ENCODE assay signal across 14 cellular contexts in genomic region chr12:56361487-56362129, GRCh38. TPM values are rescaled to one million over a fixed set of nuclear protein-coding genes. Genes with fewer than 3 reads are reported as not detected.
DNase-seq lines count a peak whose midpoint lies in the region; ATAC-seq, FAIRE-seq and TF ChIP-seq lines count a peak whose summit lies in the region.
"Had no signal": no experiment of that assay in that cellular context is flagged by ENCODE, and none has a peak within 500 bp of the region (broad histone marks: within the 10 kb centered on the region; RNA-seq: fewer than 3 reads in every experiment).

No MANE protein-coding gene starts in this region.

- H3K4me3 ChIP-seq in IMR-90 (ENCODE audit: insufficient read depth, low read depth, low read length), result no peak overlapping the region
- peak overlapping the region; percentile 65; the same call in 1 of the 2 replicates for H3K4me3 ChIP-seq in GM12878
- no peak overlapping the region for H3K4me3 ChIP-seq in neural progenitor cell
- no peak overlapping the region for H3K4me3 ChIP-seq in aorta (ENCODE audit: low read length in 2 of 2)
- no peak overlapping the region for H3K4me3 ChIP-seq in BE2C (ENCODE audit: low read depth, low read length)

- peak overlapping the region in 1 of 2 experiments; percentile 39; a peak in 2 of 4 replicates for H4K8ac ChIP-seq in IMR-90 (ENCODE audit: low read depth in 2 of 2, low read length in 2 of 2)

- peak overlapping the region; percentile 28; the same call in 1 of the 2 replicates for H4K5ac ChIP-seq in IMR-90 (ENCODE audit: low read depth, low read length)

- H3K27ac ChIP-seq in IMR-90 (ENCODE audit: insufficient read depth, low read length), result no peak overlapping the region
- H3K27ac ChIP-seq in GM12878 (ENCODE audit: control insufficient read depth, insufficient read depth), result no peak overlapping the region
- H3K27ac ChIP-seq in neural progenitor cell, result no peak overlapping the region
- H3K27ac ChIP-seq in aorta (ENCODE audit: low read depth in 1 of 2, low read length in 2 of 2), result no peak overlapping the region

- no peak overlapping the region for H2BK20ac ChIP-seq in IMR-90 (ENCODE audit: low read depth, low read length)

- no peaks in the 10 kb centered on the region for H3K9me3 ChIP-seq in IMR-90 (ENCODE audit: control insufficient read depth, insufficient read depth, low read length)
- no peaks in the 10 kb centered on the region for H3K9me3 ChIP-seq in GM12878 (replicated peaks; ENCODE audit: control insufficient read depth, insufficient read depth, low read length)
- H3K9me3 ChIP-seq in neural progenitor cell (ENCODE audit: low read depth), result no peaks in the 10 kb centered on the region
- no peaks in the 10 kb centered on the region for H3K9me3 ChIP-seq in aorta (ENCODE audit: control insufficient read depth, low read length)
- H3K9me3 ChIP-seq in BE2C, result no peaks in the 10 kb centered on the region

- RAD21 ChIA-PET in GM12878 (lab: Charles Lee; ENCODE audit: unreplicated experiment), result interaction anchor here (1.0 to 5.3 kb wide), 10 partner anchors 15 to 275 kb away, joined by 3 to 60 read pairs (median 22); partner anchors contain the start of genes CNPY2, IL23A and PAN2

- H3K79me1 ChIP-seq in IMR-90 (ENCODE audit: low read depth in 1 of 2, low read length in 2 of 2), result peaks cover 3 to 27% of the 10 kb centered on the region in 2 experiments; a peak in 3 of 4 replicates

- H4K91ac ChIP-seq in IMR-90 (ENCODE audit: insufficient read depth, low read depth, low read length), result no peak overlapping the region

- no peak for FAIRE-seq in GM12878 (lab: Jason Lieb, UNC)
- FAIRE-seq: kidney had no signal

- 38% methylated on average over 4 of the region's 8 CpGs; no CpG with 5 or more reads in 1 of the 2 experiments for WGBS in IMR-90 (ENCODE audit: extremely low coverage in 2 of 2, insufficient read length in 1 of 2), 2 experiments
- WGBS in GM12878 (ENCODE audit: insufficient coverage, insufficient replicate concordance, low lambda C conversion rate, missing lambda C conversion rate), result 76% methylated on average over 8 of the region's 8 CpGs
- 82 to 85% methylated on average over 8 of the region's 8 CpGs for WGBS in aorta, 2 donors

- H2AK9ac ChIP-seq in IMR-90 (replicated peaks; ENCODE audit: low read depth, low read length, poor library complexity), result peak overlapping the region; percentile 8

- CTCF ChIA-PET in IMR-90 (lab: Yijun Ruan, JAX) (no interaction called here), GM12878 (lab: Yijun Ruan, JAX) (interaction anchor here (0.5 to 4.0 kb wide), 6 partner anchors 8 to 153 kb away, joined by 3 to 22 read pairs (median 5); no protein-coding TSS in a partner anchor)

- H3K9me1 ChIP-seq in IMR-90 (ENCODE audit: insufficient read depth, low read length), result 0 out of 2 replicates have a peak, but pooled peaks cover 3% of the 10 kb centered on the region

- TF ChIP-seq POLR2A in IMR-90 (IDR thresholded peaks at IDR 0.05; ENCODE audit: low read depth, low read length) (no peak), GM12878 (IDR thresholded peaks at IDR 0.05; ENCODE audit: low read depth, low read length) (no peak)

- POLR2A ChIA-PET in IMR-90 (lab: Charles Lee; ENCODE audit: unreplicated experiment), result no interaction called here
- POLR2A ChIA-PET in GM12878 (lab: Charles Lee), result interaction anchor here (1.0 to 7.9 kb wide), 5 partner anchors 12 to 97 kb away, joined by 4 to 140 read pairs (median 11); partner anchors contain the start of genes IL23A, PAN2 and TIMELESS

- H3K79me2 ChIP-seq in GM12878 (ENCODE audit: control insufficient read depth, insufficient read depth, low read length) (peaks cover 24% of the 10 kb centered on the region), neural progenitor cell (ENCODE audit: low read depth) (peaks cover 22% of the 10 kb centered on the region)

- H2BK120ac ChIP-seq in IMR-90 (ENCODE audit: low read depth, low read length), result no peak overlapping the region

- H4K20me1 ChIP-seq in IMR-90 (ENCODE audit: insufficient read depth, low read length) (peaks cover 13% of the 10 kb centered on the region; the same call in 1 of the 2 replicates), GM12878 (ENCODE audit: control insufficient read depth, insufficient read depth) (no peaks in the 10 kb centered on the region), neural progenitor cell (ENCODE audit: low read depth) (no peaks in the 10 kb centered on the region)

- H3F3A ChIP-seq in neural progenitor cell (ENCODE audit: low read depth), result peaks cover 10% of the 10 kb centered on the region

- H3K4me3 Mint-ChIP-seq in activated CD4-positive, alpha-beta T cell treated with anti-CD3 and anti-CD28 coated beads, Interleukin-2, amount 10 ng/mL, durations not matched to agents 24 days and 14 days, result peak overlapping the region; percentile 94
- H3K4me3 Mint-ChIP-seq in neural progenitor cell, result peak overlapping the region; percentile 96

- H3K36me3 ChIP-seq in IMR-90 (ENCODE audit: control insufficient read depth, insufficient read depth, low read length) (peaks cover 1% of the 10 kb centered on the region; the same call in 1 of the 2 replicates), GM12878 (ENCODE audit: control insufficient read depth in 2 of 2, insufficient read depth in 2 of 2, low read length in 1 of 2) (no peaks in the 10 kb centered on the region), neural progenitor cell (no peaks in the 10 kb centered on the region), aorta (ENCODE audit: control insufficient read depth in 1 of 2, insufficient read depth in 2 of 2, low read length in 1 of 2) (no peaks in the 10 kb centered on the region), BE2C (no peaks in the 10 kb centered on the region)

- no peak overlapping the region for H3K56ac ChIP-seq in IMR-90 (ENCODE audit: extremely low read depth, insufficient read depth, low read length)

- no peak for TF ChIP-seq RAD21 in IMR-90 (IDR thresholded peaks at IDR 0.05; ENCODE audit: low read length)
- TF ChIP-seq RAD21 in GM12878 (IDR thresholded peaks at IDR 0.05; ENCODE audit: insufficient read depth, low read depth, low read length), result no peak

- dilution Hi-C loops in IMR-90 (cut with HindIII; ENCODE audit: low sequenced_read_pairs, unreplicated experiment), result no loop called here

- intact Hi-C loops in activated CD4-positive, alpha-beta T cell treated with anti-CD3 and anti-CD28 coated beads, Interleukin-2, amount 10 ng/mL, durations not matched to agents 24 days and 14 days (cut with micrococcal nuclease), result loop anchor here (2.0 kb wide), 2 partner anchors 87 to 243 kb away; partner anchors contain the start of genes TIMELESS and ZC3H10
- intact Hi-C loops in IMR-90 (cut with micrococcal nuclease), result no loop called here
- intact Hi-C loops in GM12878 (cut with micrococcal nuclease; ENCODE audit: unreplicated experiment), result loop anchor here (5.0 kb wide), 1 partner anchor 86 kb away; the partner anchor contains the start of gene TIMELESS
- intact Hi-C loops in aorta (cut with DNase I), result loop anchor here in 1 of 2 donors (10.0 kb wide), 1 partner anchor 103 kb away; the partner anchor contains the start of gene SPRYD4

- peak overlapping the region; percentile 95 for H3K27ac Mint-ChIP-seq in activated CD4-positive, alpha-beta T cell treated with anti-CD3 and anti-CD28 coated beads, Interleukin-2, amount 10 ng/mL, durations not matched to agents 24 days and 14 days
- H3K27ac Mint-ChIP-seq in neural progenitor cell, result no peak overlapping the region

- TF ChIP-seq CTCF in IMR-90 (conservative IDR thresholded peaks at IDR 0.05; ENCODE audit: low read depth, low read length), result no peak
- no peak for TF ChIP-seq CTCF in GM12878 (IDR thresholded peaks at IDR 0.05 in 2 of 3, conservative IDR thresholded peaks at IDR 0.05 in 1 of 3; ENCODE audit: control insufficient read depth in 2 of 3, extremely low read depth in 1 of 3, insufficient read depth in 1 of 3, low read depth in 3 of 3, low read length in 3 of 3)
- no peak for TF ChIP-seq CTCF in neural progenitor cell (IDR thresholded peaks at IDR 0.05)
- TF ChIP-seq CTCF in BE2C (IDR thresholded peaks at IDR 0.05; ENCODE audit: low read depth, low read length), result no peak

- no peak for ATAC-seq in IMR-90 (ENCODE audit: low read depth)
- ATAC-seq in GM12878, result no peak
- ATAC-seq in aorta (ENCODE audit: low FRiP score), result no peak
- ATAC-seq: activated CD4-positive, CD25-positive, alpha-beta regulatory T cell treated with anti-CD3 and anti-CD28 coated beads, Interleukin-2, amount 50 U/mL, for 24 hours had no signal

- no peak for DNase-seq in activated CD4-positive, alpha-beta T cell treated with anti-CD3 and anti-CD28 coated beads, Interleukin-2, amount 10 ng/mL, durations not matched to agents 24 days and 14 days
- DNase-seq in activated CD4-positive, alpha-beta T cell treated with anti-CD3 and anti-CD28 coated beads for 48 hours, result no peak
- no peak for DNase-seq in IMR-90
- DNase-seq in GM12878 (ENCODE audit: low read depth, low spot score), result no peak
- DNase-seq in neural progenitor cell (ENCODE audit: low spot score), result no peak
- no peak for DNase-seq in SIG-M5 (lab: John Stamatoyannopoulos, UW)
- DNase-seq in aorta, result no peak
- no peak for DNase-seq in BE2C
- DNase-seq: amniotic stem cell, foreskin fibroblast, kidney, NCI-H1048, NCI-H510A treated with DMSO at 0.1 percent for 48 hours had no signal

- TF ChIP-seq EP300 in GM12878 (IDR thresholded peaks at IDR 0.05; ENCODE audit: borderline replicate concordance in 1 of 2, control insufficient read depth in 1 of 2, low read depth in 2 of 2, low read length in 2 of 2), result no peak

- no peaks in the 10 kb centered on the region for H3K4me1 ChIP-seq in IMR-90 (ENCODE audit: control insufficient read depth, insufficient read depth, low read length)
- peaks cover 5% of the 10 kb centered on the region; the same call in 1 of the 2 replicates for H3K4me1 ChIP-seq in GM12878 (ENCODE audit: control insufficient read depth, insufficient read depth, low read length)
- H3K4me1 ChIP-seq in neural progenitor cell, result peaks cover 3% of the 10 kb centered on the region
- no peaks in the 10 kb centered on the region for H3K4me1 ChIP-seq in aorta (ENCODE audit: control insufficient read depth in 1 of 2, insufficient read depth in 2 of 2, low read length in 2 of 2)
- H3K4me1 ChIP-seq in BE2C, result no peaks in the 10 kb centered on the region

- peaks cover 26% of the 10 kb centered on the region for H3K4me1 Mint-ChIP-seq in activated CD4-positive, alpha-beta T cell treated with anti-CD3 and anti-CD28 coated beads, Interleukin-2, amount 10 ng/mL, durations not matched to agents 24 days and 14 days
- H3K4me1 Mint-ChIP-seq in neural progenitor cell, result peaks cover 17% of the 10 kb centered on the region

- in situ Hi-C loops in IMR-90 (cut with MboI; ENCODE audit: low sequenced_read_pairs), result no loop called here
- in situ Hi-C loops in GM12878 (cut with MboI), result no loop called here

- SMC1A ChIA-PET in GM12878 (lab: Charles Lee; ENCODE audit: uncharacterized antibody, unreplicated experiment), result interaction anchor here (0.6 to 5.1 kb wide), 11 partner anchors 8 to 406 kb away, joined by 3 to 58 read pairs (median 13); partner anchors contain the start of genes CNPY2 and TIMELESS

- no TSS peak for BruUV-seq in IMR-90 (replicated peaks; lab: Mats Ljungman, UMichigan)
- BruUV-seq in GM12878 (replicated peaks; lab: Mats Ljungman, UMichigan), result no TSS peak

- no peaks in the 10 kb centered on the region for H3K27me3 Mint-ChIP-seq in activated CD4-positive, alpha-beta T cell treated with anti-CD3 and anti-CD28 coated beads, Interleukin-2, amount 10 ng/mL, durations not matched to agents 24 days and 14 days
- H3K27me3 Mint-ChIP-seq in neural progenitor cell (ENCODE audit: insufficient read depth, low read depth), result peaks cover 10% of the 10 kb centered on the region

- H3K14ac ChIP-seq in IMR-90 (replicated peaks; ENCODE audit: low read depth, low read length), result no peak overlapping the region

- H2AK5ac ChIP-seq in IMR-90 (ENCODE audit: low read depth, low read length), result no peak overlapping the region

- H3K4me2 ChIP-seq in IMR-90 (ENCODE audit: low read depth, low read length) (no peak overlapping the region), GM12878 (ENCODE audit: control insufficient read depth, insufficient read depth) (peak overlapping the region; percentile 56), neural progenitor cell (no peak overlapping the region)

- H3K23ac ChIP-seq in IMR-90 (ENCODE audit: low read depth, low read length), result no peak overlapping the region

- no peak overlapping the region for H2BK5ac ChIP-seq in IMR-90 (ENCODE audit: low read depth, low read length, poor library complexity, severe bottlenecking)

- H3K27me3 ChIP-seq in IMR-90 (ENCODE audit: control insufficient read depth, insufficient read depth, low read length), result no peaks in the 10 kb centered on the region
- no peaks in the 10 kb centered on the region for H3K27me3 ChIP-seq in GM12878 (replicated peaks in 1 of 2; ENCODE audit: control insufficient read depth in 2 of 2, insufficient read depth in 2 of 2, low read length in 1 of 2)
- peaks cover 10% of the 10 kb centered on the region for H3K27me3 ChIP-seq in neural progenitor cell
- H3K27me3 ChIP-seq in aorta (ENCODE audit: control insufficient read depth in 1 of 2, insufficient read depth in 2 of 2, low read length in 1 of 2), result no peaks in the 10 kb centered on the region
- no peaks in the 10 kb centered on the region for H3K27me3 ChIP-seq in BE2C

- H3K9ac ChIP-seq in IMR-90 (ENCODE audit: low read depth, low read length) (no peak overlapping the region), GM12878 (ENCODE audit: control insufficient read depth, insufficient read depth, low read length) (no peak overlapping the region), neural progenitor cell (no peak overlapping the region)

- H3K9me3 Mint-ChIP-seq in activated CD4-positive, alpha-beta T cell treated with anti-CD3 and anti-CD28 coated beads, Interleukin-2, amount 10 ng/mL, durations not matched to agents 24 days and 14 days, result no peaks in the 10 kb centered on the region
- no peaks in the 10 kb centered on the region for H3K9me3 Mint-ChIP-seq in neural progenitor cell

- H3K36me3 Mint-ChIP-seq in activated CD4-positive, alpha-beta T cell treated with anti-CD3 and anti-CD28 coated beads, Interleukin-2, amount 10 ng/mL, durations not matched to agents 24 days and 14 days (ENCODE audit: low read depth), result peaks cover 4% of the 10 kb centered on the region
- no peaks in the 10 kb centered on the region for H3K36me3 Mint-ChIP-seq in neural progenitor cell

- H3K4ac ChIP-seq in IMR-90 (ENCODE audit: low read depth, low read length), result no peak overlapping the region

- no peak overlapping the region for H2BK15ac ChIP-seq in IMR-90 (ENCODE audit: low read depth, low read length)

- no peak overlapping the region for H3K18ac ChIP-seq in IMR-90 (ENCODE audit: low read depth, low read length)

- H2AFZ ChIP-seq in IMR-90 (replicated peaks; ENCODE audit: low read length, poor library complexity) (peak overlapping the region; percentile 23), GM12878 (ENCODE audit: control insufficient read depth, low read depth, low read length) (no peak overlapping the region), neural progenitor cell (replicated peaks) (no peak overlapping the region)

RNA-seq across cellular contexts. Expression of gene APOF, which starts 1.0 kb away (rescaled TPM):
- total RNA-seq in activated CD4-positive, alpha-beta T cell treated with anti-CD3 and anti-CD28 coated beads, Interleukin-2, amount 10 ng/mL, durations not matched to agents 24 days and 14 days, result not detected in 2 replicates
- total RNA-seq in IMR-90 (2012; rRNA removed) (not detected in 2 replicates), GM12878 (2014; rRNA removed) (0.11 TPM in 1 of 2 replicates, not detected in the other), GM12878 (2014; rRNA removed; fragmentation: Illumina TruSeq; extraction: Trizol) (not detected in 2 replicates), GM12878 (2021) (not detected in 2 replicates), neural progenitor cell (ENCODE audit: low replicate concordance) (not detected in 2 replicates), aorta (not detected)
- polyA plus RNA-seq in IMR-90 (2012; rRNA removed) (not detected in 2 replicates), GM12878 (2011; rRNA removed) (not detected in 2 replicates), GM12878 (2014; fragmentation: Illumina TruSeq; extraction: Trizol) (0.04 TPM in 1 of 2 replicates, not detected in the other), GM12878 (2014; fragmentation: Nextera tagmentation; extraction: Ambion mirVana) (under 1 TPM; 0.13 to 0.19 TPM), GM12878 (2014; rRNA removed) (0.05 TPM in 1 of 2 replicates, not detected in the other), GM12878 (2016; fragmentation: Nextera tagmentation; extraction: Ambion mirVana) (not detected), aorta (under 1 TPM in 1 of 2 donors, not detected in 1; 0.50 TPM)
- not detected in 2 replicates for polyA plus RNA-seq in IMR-90 (2012; cell fraction: cytosol; rRNA removed)
- polyA plus RNA-seq in IMR-90 (2012; cell fraction: nucleus; rRNA removed; ENCODE audit: low replicate concordance), result not detected in 2 replicates
- not detected in 2 replicates for total RNA-seq in GM12878 (2013; cell fraction: nucleolus; rRNA removed)
- polyA plus RNA-seq in GM12878 (2011; ENCODE audit: low read depth), result not detected
- not detected in 2 replicates for polyA plus RNA-seq in GM12878 (2011; cell fraction: cytosol; rRNA removed)
- not detected in 2 replicates for polyA plus RNA-seq in GM12878 (2011; cell fraction: nucleus; rRNA removed)
- polyA plus RNA-seq in GM12878 (2012), result 0.06 and 0.12 TPM in 2 replicates
- not detected in 2 replicates for polyA minus RNA-seq in GM12878 (2011; rRNA and poly(A)+ RNA removed)
- polyA minus RNA-seq in GM12878 (2011; cell fraction: cytosol; rRNA and poly(A)+ RNA removed), result not detected in 2 replicates
- polyA minus RNA-seq in GM12878 (2011; cell fraction: nucleus; rRNA and poly(A)+ RNA removed), result not detected in 2 replicates
- not detected for polyA plus RNA-seq in BE2C (2012; ENCODE audit: insufficient read depth, insufficient read length, low read depth)
- total RNA-seq: kidney had no signal

RNA-seq across cellular contexts. Expression of gene STAT2, which starts 1.7 kb away (rescaled TPM):
- total RNA-seq in activated CD4-positive, alpha-beta T cell treated with anti-CD3 and anti-CD28 coated beads, Interleukin-2, amount 10 ng/mL, durations not matched to agents 24 days and 14 days, result 64.9 and 68.4 TPM in 2 replicates
- total RNA-seq in IMR-90 (2012; rRNA removed) (125 and 182 TPM in 2 replicates), GM12878 (2014; rRNA removed) (101 and 114 TPM in 2 replicates), GM12878 (2014; rRNA removed; fragmentation: Illumina TruSeq; extraction: Trizol) (66.4 and 69.3 TPM in 2 replicates), GM12878 (2021) (93.7 and 97.9 TPM in 2 replicates), neural progenitor cell (ENCODE audit: low replicate concordance) (86.4 and 105 TPM in 2 replicates), aorta (100 to 1,000 TPM; 129 to 191 TPM)
- polyA plus RNA-seq in IMR-90 (2012; rRNA removed) (63.9 and 99.3 TPM in 2 replicates), GM12878 (2011; rRNA removed) (91.5 and 106 TPM in 2 replicates), GM12878 (2014; fragmentation: Illumina TruSeq; extraction: Trizol) (74.9 and 91.9 TPM in 2 replicates), GM12878 (2014; fragmentation: Nextera tagmentation; extraction: Ambion mirVana) (10 to 100 TPM; 16.9 to 23.5 TPM), GM12878 (2014; rRNA removed) (90.4 and 94.4 TPM in 2 replicates), GM12878 (2016; fragmentation: Nextera tagmentation; extraction: Ambion mirVana) (10 to 100 TPM; 76.5 to 79.2 TPM), aorta (100 to 1,000 TPM in 1 of 2 donors, 10 to 100 TPM in 1; 20.0 to 111 TPM)
- 38.2 and 47.6 TPM in 2 replicates for polyA plus RNA-seq in IMR-90 (2012; cell fraction: cytosol; rRNA removed)
- polyA plus RNA-seq in IMR-90 (2012; cell fraction: nucleus; rRNA removed; ENCODE audit: low replicate concordance), result 266 and 434 TPM in 2 replicates
- 263 and 291 TPM in 2 replicates for total RNA-seq in GM12878 (2013; cell fraction: nucleolus; rRNA removed)
- polyA plus RNA-seq in GM12878 (2011; ENCODE audit: low read depth), result 152 TPM
- polyA plus RNA-seq in GM12878 (2011; cell fraction: cytosol; rRNA removed), result 79.2 and 117 TPM in 2 replicates
- polyA plus RNA-seq in GM12878 (2011; cell fraction: nucleus; rRNA removed), result 273 and 284 TPM in 2 replicates
- 89.4 and 93.7 TPM in 2 replicates for polyA plus RNA-seq in GM12878 (2012)
- 144 and 156 TPM in 2 replicates for polyA minus RNA-seq in GM12878 (2011; rRNA and poly(A)+ RNA removed)
- polyA minus RNA-seq in GM12878 (2011; cell fraction: cytosol; rRNA and poly(A)+ RNA removed), result 46.2 and 48.0 TPM in 2 replicates
- polyA minus RNA-seq in GM12878 (2011; cell fraction: nucleus; rRNA and poly(A)+ RNA removed), result 141 and 174 TPM in 2 replicates
- 7.3 TPM for polyA plus RNA-seq in BE2C (2012; ENCODE audit: insufficient read depth, insufficient read length, low read depth)

RNA-seq across cellular contexts. Expression of gene IL23A, which starts 22.9 kb away (rescaled TPM):
- 36.0 and 36.9 TPM in 2 replicates for total RNA-seq in activated CD4-positive, alpha-beta T cell treated with anti-CD3 and anti-CD28 coated beads, Interleukin-2, amount 10 ng/mL, durations not matched to agents 24 days and 14 days
- total RNA-seq in IMR-90 (2012; rRNA removed), result not detected in 2 replicates
- 0.17 and 0.55 TPM in 2 replicates for polyA plus RNA-seq in IMR-90 (2012; rRNA removed)
- polyA plus RNA-seq in IMR-90 (2012; cell fraction: cytosol; rRNA removed), result 0.19 TPM in 1 of 2 replicates, not detected in the other
- polyA plus RNA-seq in IMR-90 (2012; cell fraction: nucleus; rRNA removed; ENCODE audit: low replicate concordance), result 0.30 and 0.36 TPM in 2 replicates
- total RNA-seq in GM12878 (2013; cell fraction: nucleolus; rRNA removed), result 2.9 and 3.3 TPM in 2 replicates
- 4.2 and 5.7 TPM in 2 replicates for total RNA-seq in GM12878 (2014; rRNA removed)
- 4.7 and 5.6 TPM in 2 replicates for total RNA-seq in GM12878 (2014; rRNA removed; fragmentation: Illumina TruSeq; extraction: Trizol)
- 4.3 and 4.7 TPM in 2 replicates for total RNA-seq in GM12878 (2021)
- 5.7 TPM for polyA plus RNA-seq in GM12878 (2011; ENCODE audit: low read depth)
- 3.3 and 4.0 TPM in 2 replicates for polyA plus RNA-seq in GM12878 (2011; rRNA removed)
- polyA plus RNA-seq in GM12878 (2011; cell fraction: cytosol; rRNA removed), result 3.0 and 3.3 TPM in 2 replicates
- 2.2 and 3.0 TPM in 2 replicates for polyA plus RNA-seq in GM12878 (2011; cell fraction: nucleus; rRNA removed)
- 6.0 and 6.3 TPM in 2 replicates for polyA plus RNA-seq in GM12878 (2012)
- polyA plus RNA-seq in GM12878 (2014; fragmentation: Illumina TruSeq; extraction: Trizol), result 1.6 and 5.7 TPM in 2 replicates
- polyA plus RNA-seq in GM12878 (2014; fragmentation: Nextera tagmentation; extraction: Ambion mirVana), result 10 to 100 TPM in 1 of 2 experiments, 1 to 10 TPM in 1; 7.7 to 11.1 TPM
- 9.9 and 10.8 TPM in 2 replicates for polyA plus RNA-seq in GM12878 (2014; rRNA removed)
- polyA plus RNA-seq in GM12878 (2016; fragmentation: Nextera tagmentation; extraction: Ambion mirVana), result 1 to 10 TPM; 4.4 to 5.6 TPM
- 1.3 TPM in 1 of 2 replicates, not detected in the other for polyA minus RNA-seq in GM12878 (2011; rRNA and poly(A)+ RNA removed)
- 0.94 and 1.2 TPM in 2 replicates for polyA minus RNA-seq in GM12878 (2011; cell fraction: cytosol; rRNA and poly(A)+ RNA removed)
- 0.48 and 2.1 TPM in 2 replicates for polyA minus RNA-seq in GM12878 (2011; cell fraction: nucleus; rRNA and poly(A)+ RNA removed)
- total RNA-seq in neural progenitor cell (ENCODE audit: low replicate concordance), result 0.31 and 1.5 TPM in 2 replicates
- total RNA-seq in aorta, result under 1 TPM in 1 of 2 donors, not detected in 1; 0.52 TPM
- not detected for polyA plus RNA-seq in aorta
- 4.0 TPM for polyA plus RNA-seq in BE2C (2012; ENCODE audit: insufficient read depth, insufficient read length, low read depth)

RNA-seq across cellular contexts. Expression of gene PAN2, which starts 27.8 kb away (rescaled TPM):
- total RNA-seq in activated CD4-positive, alpha-beta T cell treated with anti-CD3 and anti-CD28 coated beads, Interleukin-2, amount 10 ng/mL, durations not matched to agents 24 days and 14 days, result 31.3 and 34.7 TPM in 2 replicates
- total RNA-seq in IMR-90 (2012; rRNA removed) (7.5 and 9.7 TPM in 2 replicates), GM12878 (2014; rRNA removed) (33.7 and 36.4 TPM in 2 replicates), GM12878 (2014; rRNA removed; fragmentation: Illumina TruSeq; extraction: Trizol) (20.2 and 22.3 TPM in 2 replicates), GM12878 (2021) (41.2 and 41.7 TPM in 2 replicates), neural progenitor cell (ENCODE audit: low replicate concordance) (61.9 and 116 TPM in 2 replicates), aorta (10 to 100 TPM; 40.1 to 83.5 TPM)
- polyA plus RNA-seq in IMR-90 (2012; rRNA removed) (16.6 and 20.2 TPM in 2 replicates), GM12878 (2011; rRNA removed) (61.8 and 64.5 TPM in 2 replicates), GM12878 (2014; fragmentation: Illumina TruSeq; extraction: Trizol) (37.0 and 46.7 TPM in 2 replicates), GM12878 (2014; fragmentation: Nextera tagmentation; extraction: Ambion mirVana) (10 to 100 TPM; 14.4 to 14.5 TPM), GM12878 (2014; rRNA removed) (41.5 and 42.4 TPM in 2 replicates), GM12878 (2016; fragmentation: Nextera tagmentation; extraction: Ambion mirVana) (10 to 100 TPM; 25.9 to 33.4 TPM), aorta (10 to 100 TPM in 1 of 2 donors, 1 to 10 TPM in 1; 6.1 to 73.2 TPM)
- 3.6 and 4.1 TPM in 2 replicates for polyA plus RNA-seq in IMR-90 (2012; cell fraction: cytosol; rRNA removed)
- 119 and 302 TPM in 2 replicates for polyA plus RNA-seq in IMR-90 (2012; cell fraction: nucleus; rRNA removed; ENCODE audit: low replicate concordance)
- 244 and 269 TPM in 2 replicates for total RNA-seq in GM12878 (2013; cell fraction: nucleolus; rRNA removed)
- 51.4 TPM for polyA plus RNA-seq in GM12878 (2011; ENCODE audit: low read depth)
- 37.7 and 38.3 TPM in 2 replicates for polyA plus RNA-seq in GM12878 (2011; cell fraction: cytosol; rRNA removed)
- 574 and 803 TPM in 2 replicates for polyA plus RNA-seq in GM12878 (2011; cell fraction: nucleus; rRNA removed)
- 60.8 and 71.0 TPM in 2 replicates for polyA plus RNA-seq in GM12878 (2012)
- polyA minus RNA-seq in GM12878 (2011; rRNA and poly(A)+ RNA removed), result 40.8 and 56.2 TPM in 2 replicates
- polyA minus RNA-seq in GM12878 (2011; cell fraction: cytosol; rRNA and poly(A)+ RNA removed), result 11.8 and 12.9 TPM in 2 replicates
- 95.8 and 97.1 TPM in 2 replicates for polyA minus RNA-seq in GM12878 (2011; cell fraction: nucleus; rRNA and poly(A)+ RNA removed)
- polyA plus RNA-seq in BE2C (2012; ENCODE audit: insufficient read depth, insufficient read length, low read depth), result 48.6 TPM

RNA-seq across cellular contexts. Expression of gene CNPY2, which starts 45.8 kb away (rescaled TPM):
- 165 and 169 TPM in 2 replicates for total RNA-seq in activated CD4-positive, alpha-beta T cell treated with anti-CD3 and anti-CD28 coated beads, Interleukin-2, amount 10 ng/mL, durations not matched to agents 24 days and 14 days
- 65.2 and 76.7 TPM in 2 replicates for total RNA-seq in IMR-90 (2012; rRNA removed)
- polyA plus RNA-seq in IMR-90 (2012; rRNA removed), result 175 and 177 TPM in 2 replicates
- polyA plus RNA-seq in IMR-90 (2012; cell fraction: cytosol; rRNA removed), result 76.2 and 160 TPM in 2 replicates
- polyA plus RNA-seq in IMR-90 (2012; cell fraction: nucleus; rRNA removed; ENCODE audit: low replicate concordance), result 41.5 and 107 TPM in 2 replicates
- total RNA-seq in GM12878 (2013; cell fraction: nucleolus; rRNA removed), result 80.3 and 84.0 TPM in 2 replicates
- total RNA-seq in GM12878 (2014; rRNA removed), result 68.2 and 70.2 TPM in 2 replicates
- total RNA-seq in GM12878 (2014; rRNA removed; fragmentation: Illumina TruSeq; extraction: Trizol), result 63.9 and 73.6 TPM in 2 replicates
- total RNA-seq in GM12878 (2021), result 75.0 and 93.7 TPM in 2 replicates
- 70.9 TPM for polyA plus RNA-seq in GM12878 (2011; ENCODE audit: low read depth)
- 125 and 131 TPM in 2 replicates for polyA plus RNA-seq in GM12878 (2011; rRNA removed)
- polyA plus RNA-seq in GM12878 (2011; cell fraction: cytosol; rRNA removed), result 102 and 103 TPM in 2 replicates
- polyA plus RNA-seq in GM12878 (2011; cell fraction: nucleus; rRNA removed), result 60.1 and 60.3 TPM in 2 replicates
- polyA plus RNA-seq in GM12878 (2012), result 69.2 and 98.1 TPM in 2 replicates
- 77.7 and 81.8 TPM in 2 replicates for polyA plus RNA-seq in GM12878 (2014; fragmentation: Illumina TruSeq; extraction: Trizol)
- polyA plus RNA-seq in GM12878 (2014; fragmentation: Nextera tagmentation; extraction: Ambion mirVana), result 10 to 100 TPM; 25.0 to 50.3 TPM
- 91.8 and 101 TPM in 2 replicates for polyA plus RNA-seq in GM12878 (2014; rRNA removed)
- polyA plus RNA-seq in GM12878 (2016; fragmentation: Nextera tagmentation; extraction: Ambion mirVana), result 100 to 1,000 TPM; 264 to 276 TPM
- polyA minus RNA-seq in GM12878 (2011; rRNA and poly(A)+ RNA removed), result 59.5 and 97.1 TPM in 2 replicates
- 16.9 and 22.7 TPM in 2 replicates for polyA minus RNA-seq in GM12878 (2011; cell fraction: cytosol; rRNA and poly(A)+ RNA removed)
- 19.9 and 26.8 TPM in 2 replicates for polyA minus RNA-seq in GM12878 (2011; cell fraction: nucleus; rRNA and poly(A)+ RNA removed)
- 107 and 128 TPM in 2 replicates for total RNA-seq in neural progenitor cell (ENCODE audit: low replicate concordance)
- 10 to 100 TPM; 72.2 to 92.0 TPM for total RNA-seq in aorta
- 100 to 1,000 TPM in 1 of 2 donors, 10 to 100 TPM in 1; 96.2 to 149 TPM for polyA plus RNA-seq in aorta
- polyA plus RNA-seq in BE2C (2012; ENCODE audit: insufficient read depth, insufficient read length, low read depth), result 129 TPM
